16 cellular contexts compared by ENCODE assay signal in the genomic region with DNA sequence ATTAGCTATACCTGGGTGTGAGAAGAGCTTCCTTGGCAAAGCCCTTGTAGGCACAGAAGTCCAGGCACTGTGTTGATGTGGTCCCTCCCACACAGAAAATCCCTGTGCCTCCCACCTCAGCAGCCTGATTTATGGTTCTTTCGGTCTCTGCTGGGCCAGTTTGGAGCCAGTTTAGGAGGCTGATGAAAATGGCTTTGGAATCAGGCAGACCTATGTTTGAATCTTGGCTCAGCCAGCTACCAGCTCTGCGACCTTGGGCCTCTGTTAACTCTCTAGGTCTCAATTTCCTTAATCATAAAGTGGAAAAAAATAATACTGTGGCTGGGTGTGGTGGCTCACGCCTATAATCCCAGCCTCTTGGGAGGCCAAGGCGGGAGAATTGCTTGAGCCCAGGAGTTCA. TPM values are rescaled to one million over a fixed set of nuclear protein-coding genes. Genes with fewer than 3 reads are reported as not detected.
A peak's percentile ranks its signal among the peaks of the same experiment; 100 is the strongest.
DNase-seq lines count a peak whose midpoint lies in the region; ATAC-seq, FAIRE-seq and TF ChIP-seq lines count a peak whose summit lies in the region.
"Had no signal": no experiment of that assay in that cellular context is flagged by ENCODE, and none has a peak within 500 bp of the region (broad histone marks: within the 10 kb centered on the region; RNA-seq: fewer than 3 reads in every experiment).

No MANE protein-coding gene starts in this region.

- H3K4me3 ChIP-seq in HepG2 (replicated peaks in 1 of 3; ENCODE audit: insufficient read depth in 1 of 3, low read depth in 2 of 3, low read length in 3 of 3) (no peak overlapping the region), right lobe of liver (no peak overlapping the region), gastroesophageal sphincter (no peak overlapping the region), rectal smooth muscle tissue (ENCODE audit: low read length) (no peak overlapping the region), foreskin fibroblast (ENCODE audit: low read depth in 1 of 2, low read length in 2 of 2) (no peak overlapping the region)
- H3K4me3 ChIP-seq: Peyer's patch had no signal

- TF ChIP-seq RAD21 in HepG2 (CRISPR knock-in tag; IDR thresholded peaks at IDR 0.05), result no peak

- intact Hi-C loops in HepG2 (cut with micrococcal nuclease; ENCODE audit: unreplicated experiment), result no loop called here
- intact Hi-C loops in right lobe of liver (cut with DNase I), result no loop called here

- in situ Hi-C loops in HepG2 (cut with HindIII; ENCODE audit: extremely low pct_ligation_motif_present, low pct_unique_long_range_greater_than_20kb), result loop anchor here (25.0 kb wide), 2 partner anchors 323 to 473 kb away; partner anchors contain the start of gene PPTC7

- no peak for FAIRE-seq in HepG2 (lab: Jason Lieb, UNC)

- TF ChIP-seq CTCF in HepG2 (CRISPR knock-in tag; IDR thresholded peaks at IDR 0.05) (no peak), right lobe of liver (IDR thresholded peaks at IDR 0.05) (no peak), gastroesophageal sphincter (IDR thresholded peaks at IDR 0.05) (no peak), foreskin fibroblast (IDR thresholded peaks at IDR 0.05; ENCODE audit: low read depth, low read length) (no peak)

- H3K9ac ChIP-seq in HepG2 (ENCODE audit: insufficient read depth, low read depth, low read length) (no peak overlapping the region), rectal smooth muscle tissue (ENCODE audit: low read length) (no peak overlapping the region)

- no peaks in the 10 kb centered on the region for H3K79me2 ChIP-seq in HepG2 (ENCODE audit: insufficient read depth, low read length)

- H3K36me3 ChIP-seq in HepG2 (replicated peaks in 1 of 2; ENCODE audit: control insufficient read depth in 1 of 2, insufficient read depth in 2 of 2, low read length in 2 of 2), result no peaks in the 10 kb centered on the region
- H3K36me3 ChIP-seq in right lobe of liver, result no peaks in the 10 kb centered on the region
- H3K36me3 ChIP-seq in gastroesophageal sphincter, result no peaks in the 10 kb centered on the region
- H3K36me3 ChIP-seq in rectal smooth muscle tissue (ENCODE audit: control insufficient read depth, insufficient read depth, low read length), result no peaks in the 10 kb centered on the region
- H3K36me3 ChIP-seq: Peyer's patch had no signal

- H2AFZ ChIP-seq in HepG2 (ENCODE audit: low read length), result peak overlapping the region; percentile 70

- H3K9me3 ChIP-seq in HepG2 (ENCODE audit: low read length) (no peaks in the 10 kb centered on the region), right lobe of liver (no peaks in the 10 kb centered on the region), gastroesophageal sphincter (no peaks in the 10 kb centered on the region)
- H3K9me3 ChIP-seq: Peyer's patch had no signal

- 86% methylated on average over 4 of the region's 4 CpGs for WGBS in HepG2 (ENCODE audit: low lambda C conversion rate)
- WGBS in right lobe of liver (ENCODE audit: insufficient coverage, low coverage, low lambda C conversion rate, missing lambda C conversion rate), result 63% methylated on average over 3 of the region's 4 CpGs
- 37 to 48% methylated on average over 2 of the region's 4 CpGs for WGBS in gastroesophageal sphincter (ENCODE audit: low coverage in 1 of 2), 2 donors

- H3K27me3 ChIP-seq in HepG2 (ENCODE audit: control insufficient read depth in 1 of 2, insufficient read depth in 2 of 2, low read length in 2 of 2) (no peaks in the 10 kb centered on the region), right lobe of liver (no peaks in the 10 kb centered on the region), gastroesophageal sphincter (no peaks in the 10 kb centered on the region), rectal smooth muscle tissue (ENCODE audit: control insufficient read depth, insufficient read depth, low read length) (no peaks in the 10 kb centered on the region)
- H3K27me3 ChIP-seq: Peyer's patch had no signal

- BruUV-seq in HepG2 (replicated peaks; lab: Mats Ljungman, UMichigan), result no TSS peak

- POLR2A ChIA-PET in HepG2 (lab: Yijun Ruan, JAX), result interaction anchor here (1.1 to 1.3 kb wide), 2 partner anchors 10 to 35 kb away, joined by 3 read pairs; partner anchors contain the start of gene IFT81

- ATAC-seq in HepG2 (no peak), right lobe of liver (no peak), gastroesophageal sphincter (no peak), HG03442 (IDR thresholded peaks at IDR 0.05; ENCODE audit: unreplicated experiment) (no peak)

- TF ChIP-seq EP300 in HepG2 (IDR thresholded peaks at IDR 0.05; ENCODE audit: low read depth in 2 of 2, low read length in 2 of 2) (no peak), HepG2 (CRISPR knock-in tag; IDR thresholded peaks at IDR 0.05; ENCODE audit: borderline replicate concordance) (no peak), gastroesophageal sphincter (IDR thresholded peaks at IDR 0.05) (no peak)

- H4K20me1 ChIP-seq in HepG2 (ENCODE audit: insufficient read depth, low read length), result no peaks in the 10 kb centered on the region

- TF ChIP-seq POLR2A in HepG2 (IDR thresholded peaks at IDR 0.05; ENCODE audit: insufficient read depth in 1 of 2, low read depth in 2 of 2, low read length in 2 of 2) (no peak), right lobe of liver (IDR thresholded peaks at IDR 0.05) (no peak), gastroesophageal sphincter (IDR thresholded peaks at IDR 0.05) (no peak)

- CTCF ChIA-PET in HepG2 (lab: Yijun Ruan, JAX; ENCODE audit: low intra/inter-chr PET ratio, low total read pairs), result no interaction called here

- H3K4me2 ChIP-seq in HepG2 (ENCODE audit: low read depth, low read length), result no peak overlapping the region

- H3K27ac ChIP-seq in HepG2 (ENCODE audit: extremely low read length, insufficient read depth, low read length), result no peak overlapping the region
- no peak overlapping the region for H3K27ac ChIP-seq in right lobe of liver
- H3K27ac ChIP-seq in gastroesophageal sphincter, result peak overlapping the region; percentile 35 to 88 (median 60)
- peak overlapping the region; percentile 10 for H3K27ac ChIP-seq in rectal smooth muscle tissue (ENCODE audit: low read depth, low read length)
- H3K27ac ChIP-seq: Peyer's patch had no signal

- peaks cover 97% of the 10 kb centered on the region for H3K4me1 ChIP-seq in HepG2 (ENCODE audit: insufficient read depth, low read length)
- peaks cover 0 to 30% (median 13%) of the 10 kb centered on the region in 4 donors for H3K4me1 ChIP-seq in right lobe of liver
- H3K4me1 ChIP-seq in gastroesophageal sphincter, result peaks cover 4 to 59% (median 10%) of the 10 kb centered on the region in 3 donors
- peaks cover 4% of the 10 kb centered on the region for H3K4me1 ChIP-seq in rectal smooth muscle tissue (ENCODE audit: control insufficient read depth, insufficient read depth, low read length)

- DNase-seq in HepG2 (ENCODE audit: low spot score) (no peak), right lobe of liver (no peak), activated T-cell treated with anti-CD3 and anti-CD28 coated beads for 4 hours (no peak), GM19240 (ENCODE audit: insufficient read length, low spot score) (no peak), foreskin fibroblast (no peak)
- DNase-seq: AML-193, Caco-2, DMS53, H7, NCI-H1417, NCI-H2029, NCI-H510A, Peyer's patch had no signal

TF ChIP-seq in HepG2, 621 proteins besides CTCF, POLR2A, EP300 and RAD21 (continues in another document):
- TF ChIP-seq RCOR2 (CRISPR knock-in tag; IDR thresholded peaks at IDR 0.05), result no peak
- no peak for TF ChIP-seq GPBP1L1 (CRISPR knock-in tag; IDR thresholded peaks at IDR 0.05)

RNA-seq across cellular contexts. Expression of gene IFT81, which starts 9.6 kb away (rescaled TPM):
- total RNA-seq in HepG2 (2016; rRNA removed; fragmentation: Illumina TruSeq; extraction: Trizol) (13.0 and 13.3 TPM in 2 replicates), right lobe of liver (1 to 10 TPM; 1.3 to 5.1 (median 2.5) TPM), gastroesophageal sphincter (10 to 100 TPM; 16.0 to 40.0 (median 20.7) TPM)
- total RNA-seq in HepG2 (2016; cell fraction: cytosol; rRNA removed; fragmentation: Illumina TruSeq; extraction: Trizol; ENCODE audit: low read depth), result 11.0 and 12.4 TPM in 2 replicates
- 11.7 and 13.4 TPM in 2 replicates for total RNA-seq in HepG2 (2016; cell fraction: insoluble cytoplasmic fraction; rRNA removed; fragmentation: Illumina TruSeq; extraction: Trizol)
- 6.8 and 7.4 TPM in 2 replicates for total RNA-seq in HepG2 (2016; cell fraction: membrane; rRNA removed; fragmentation: Illumina TruSeq; extraction: Trizol)
- 15.0 and 16.9 TPM in 2 replicates for total RNA-seq in HepG2 (2016; cell fraction: nucleus; rRNA removed; fragmentation: Illumina TruSeq; extraction: Trizol)
- polyA plus RNA-seq in HepG2 (2011; rRNA removed), result 3.1 and 4.2 TPM in 2 replicates
- 1.2 and 1.5 TPM in 2 replicates for polyA plus RNA-seq in HepG2 (2011; cell fraction: cytosol; rRNA removed)
- polyA plus RNA-seq in HepG2 (2011; cell fraction: nucleus; rRNA removed), result 7.0 and 7.1 TPM in 2 replicates
- 4.5 and 5.3 TPM in 2 replicates for polyA plus RNA-seq in HepG2 (2012)
- 0.58 and 0.62 TPM in 2 replicates for polyA plus RNA-seq in HepG2 (2016; cell fraction: cytosol; fragmentation: Illumina TruSeq; extraction: Trizol; ENCODE audit: low read depth)
- polyA plus RNA-seq in HepG2 (2016; cell fraction: insoluble cytoplasmic fraction; fragmentation: Illumina TruSeq; extraction: Trizol; ENCODE audit: low read depth), result 11.3 and 11.5 TPM in 2 replicates
- polyA plus RNA-seq in HepG2 (2016; cell fraction: membrane; fragmentation: Illumina TruSeq; extraction: Trizol; ENCODE audit: low read depth), result 1.2 and 1.8 TPM in 2 replicates
- 21.3 and 21.4 TPM in 2 replicates for polyA plus RNA-seq in HepG2 (2016; cell fraction: nucleus; fragmentation: Illumina TruSeq; extraction: Trizol; ENCODE audit: insufficient read depth, low read depth)
- 1.5 and 2.3 TPM in 2 replicates for polyA minus RNA-seq in HepG2 (2011; rRNA and poly(A)+ RNA removed; ENCODE audit: low replicate concordance)
- 3.5 and 4.3 TPM in 2 replicates for polyA minus RNA-seq in HepG2 (2011; cell fraction: cytosol; rRNA and poly(A)+ RNA removed)
- 13.3 and 14.9 TPM in 2 replicates for polyA minus RNA-seq in HepG2 (2011; cell fraction: nucleus; rRNA and poly(A)+ RNA removed)

Comparison
In these comparisons a context has a peak if more than half of its experiments do, and no peak if none do; other contexts are left out.
1. H3K27ac ChIP-seq: peak in gastroesophageal sphincter (4 of 4) and rectal smooth muscle tissue (single experiment); none in HepG2 (single experiment) and right lobe of liver (0 of 3).